ENCODE assay signal across 1 cellular context in the genomic region with DNA sequence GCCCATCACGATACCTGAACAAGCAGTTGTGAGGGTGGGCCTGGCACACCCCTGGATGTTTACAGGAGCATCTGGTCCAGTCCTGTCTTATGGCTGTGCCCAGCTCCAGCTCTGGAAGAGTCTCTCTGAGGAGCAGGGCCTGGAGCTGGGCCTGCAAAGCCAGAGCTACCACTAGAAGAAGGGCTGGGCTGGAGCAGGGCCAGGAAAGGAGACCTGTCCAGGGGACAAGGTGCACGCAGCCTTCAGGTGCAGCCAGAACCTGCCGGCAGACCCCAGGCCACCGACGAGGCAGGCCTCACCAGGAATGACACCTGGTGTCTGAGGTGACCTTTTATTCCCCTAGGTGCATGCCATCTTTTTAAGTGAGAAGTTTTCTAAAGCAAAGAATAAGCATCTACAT.
TF ChIP-seq lines count a peak whose summit lies in the region.

No MANE protein-coding gene starts in this region.

TF ChIP-seq in HCT116, 20 proteins besides CTCF, POLR2A, EP300 and RAD21:
- TF ChIP-seq EGR1 (IDR thresholded peaks at IDR 0.05; ENCODE audit: low read depth) (no peak), CEBPB (IDR thresholded peaks at IDR 0.05; ENCODE audit: low read depth) (no peak), FOSL1 (IDR thresholded peaks at IDR 0.05; ENCODE audit: low read depth) (no peak), ZNF274 (IDR thresholded peaks at IDR 0.05; ENCODE audit: low read depth, low read length) (no peak), SRF (IDR thresholded peaks at IDR 0.05; ENCODE audit: low read depth) (no peak), JUND (IDR thresholded peaks at IDR 0.05) (no peak), TCF7L2 (IDR thresholded peaks at IDR 0.05; ENCODE audit: borderline replicate concordance, extremely low read depth, insufficient read depth, insufficient read length) (no peak), POLR2AphosphoS5 (IDR thresholded peaks at IDR 0.05; ENCODE audit: low read depth, low read length) (no peak), SP1 (IDR thresholded peaks at IDR 0.05; ENCODE audit: low read depth) (no peak)
TF ChIP-seq in HCT116: peak in this region for 0.
